8 cellular contexts compared by ENCODE assay signal in genomic region chr15:33963831-33964664, GRCh38. TPM values are rescaled to one million over a fixed set of nuclear protein-coding genes. Genes with fewer than 3 reads are reported as not detected.
A peak's percentile ranks its signal among the peaks of the same experiment; 100 is the strongest.
DNase-seq lines count a peak whose midpoint lies in the region; ATAC-seq and TF ChIP-seq lines count a peak whose summit lies in the region.

No MANE protein-coding gene starts in this region.

- no peak overlapping the region for H3K27ac Mint-ChIP-seq in type B pancreatic cell
- no peak overlapping the region for H3K27ac Mint-ChIP-seq in activated naive CD4-positive, alpha-beta T cell treated with anti-CD3 and anti-CD28 coated beads for 36 hours

- H3K4me1 Mint-ChIP-seq in type B pancreatic cell (ENCODE audit: unreplicated experiment) = peaks cover 21% of the 10 kb centered on the region
- no peaks in the 10 kb centered on the region for H3K4me1 Mint-ChIP-seq in activated naive CD4-positive, alpha-beta T cell treated with anti-CD3 and anti-CD28 coated beads for 36 hours (ENCODE audit: low read depth)

- H3K4me3 Mint-ChIP-seq in type B pancreatic cell = no peak overlapping the region
- H3K4me3 Mint-ChIP-seq in activated naive CD4-positive, alpha-beta T cell treated with anti-CD3 and anti-CD28 coated beads for 36 hours = no peak overlapping the region

- H4K20me1 ChIP-seq in DOHH2 (ENCODE audit: control insufficient read depth, insufficient read depth, low read depth, low read length) = no peaks in the 10 kb centered on the region

- H3K27ac ChIP-seq in DOHH2 (ENCODE audit: low read depth, low read length) (no peak overlapping the region), aorta (ENCODE audit: low read depth in 1 of 2, low read length in 2 of 2) (no peak overlapping the region)

- H3K36me3 ChIP-seq in DOHH2 (ENCODE audit: control insufficient read depth, low read length) (no peaks in the 10 kb centered on the region), aorta (ENCODE audit: control insufficient read depth in 1 of 2, insufficient read depth in 2 of 2, low read length in 1 of 2) (no peaks in the 10 kb centered on the region)

- H3F3A ChIP-seq in DOHH2 (ENCODE audit: control insufficient read depth, insufficient read depth) = no peaks in the 10 kb centered on the region

- CTCF ChIA-PET in activated naive CD4-positive, alpha-beta T cell treated with anti-CD3 and anti-CD28 coated beads for 36 hours (lab: Charles Lee) = interaction anchor here (0.6 to 1.1 kb wide), 6 partner anchors 43 to 1288 kb away, joined by 3 to 8 read pairs (median 5); no protein-coding TSS in a partner anchor

- H3K4me1 ChIP-seq in DOHH2 (ENCODE audit: control insufficient read depth, low read length) (no peaks in the 10 kb centered on the region), aorta (ENCODE audit: control insufficient read depth in 1 of 2, insufficient read depth in 2 of 2, low read length in 2 of 2) (no peaks in the 10 kb centered on the region)

- no peaks in the 10 kb centered on the region for H3K9me3 Mint-ChIP-seq in type B pancreatic cell
- no peaks in the 10 kb centered on the region for H3K9me3 Mint-ChIP-seq in activated naive CD4-positive, alpha-beta T cell treated with anti-CD3 and anti-CD28 coated beads for 36 hours

- 59 to 62% methylated on average over 8 of the region's 8 CpGs for WGBS in aorta, 2 donors

- DNase-seq in SK-N-DZ (ENCODE audit: low spot score) (peak; percentile 47), glomerular endothelial cell (ENCODE audit: extremely low read depth, low read depth, low spot score) (peak; percentile 14), type B pancreatic cell (ENCODE audit: extremely low spot score, unreplicated experiment) (no peak), aorta (no peak)
- DNase-seq in activated naive CD4-positive, alpha-beta T cell treated with anti-CD3 and anti-CD28 coated beads for 36 hours = no peak

- no peaks in the 10 kb centered on the region for H3K36me3 Mint-ChIP-seq in type B pancreatic cell
- no peaks in the 10 kb centered on the region for H3K36me3 Mint-ChIP-seq in activated naive CD4-positive, alpha-beta T cell treated with anti-CD3 and anti-CD28 coated beads for 36 hours (ENCODE audit: low read depth)

- TF ChIP-seq CTCF in DOHH2 (IDR thresholded peaks at IDR 0.05; ENCODE audit: low read depth, low read length, poor library complexity, severe bottlenecking) = peak; percentile 81
- peak; percentile 76 for TF ChIP-seq CTCF in type B pancreatic cell (conservative IDR thresholded peaks at IDR 0.05)

- intact Hi-C loops in aorta (cut with DNase I) = no loop called here
- intact Hi-C loops in activated naive CD4-positive, alpha-beta T cell treated with anti-CD3 and anti-CD28 coated beads for 36 hours (cut with micrococcal nuclease) = loop anchor here (2.0 to 10.0 kb wide), 3 partner anchors 227 to 877 kb away; no protein-coding TSS in a partner anchor

- no peak overlapping the region for H3K4me3 ChIP-seq in DOHH2 (ENCODE audit: low read length)
- no peak overlapping the region for H3K4me3 ChIP-seq in aorta (ENCODE audit: low read length in 2 of 2)

- H3K9me2 ChIP-seq in DOHH2 (replicated peaks; ENCODE audit: control insufficient read depth, low read length) = no peaks in the 10 kb centered on the region

- H3K79me2 ChIP-seq in DOHH2 (ENCODE audit: control insufficient read depth, low read length) = no peaks in the 10 kb centered on the region

- no peaks in the 10 kb centered on the region for H3K9me3 ChIP-seq in DOHH2 (ENCODE audit: control insufficient read depth, insufficient read depth, low read length)
- no peaks in the 10 kb centered on the region for H3K9me3 ChIP-seq in aorta (ENCODE audit: control insufficient read depth, low read length)

- ATAC-seq in HG03460 (IDR thresholded peaks at IDR 0.05; ENCODE audit: unreplicated experiment) (peak; percentile 45), HG02588 (IDR thresholded peaks at IDR 0.05; ENCODE audit: unreplicated experiment) (no peak), aorta (ENCODE audit: low FRiP score) (no peak)

- no peaks in the 10 kb centered on the region for H3K27me3 Mint-ChIP-seq in type B pancreatic cell
- H3K27me3 Mint-ChIP-seq in activated naive CD4-positive, alpha-beta T cell treated with anti-CD3 and anti-CD28 coated beads for 36 hours (ENCODE audit: low read depth) = no peaks in the 10 kb centered on the region

- no peak overlapping the region for H3K4me2 ChIP-seq in DOHH2 (ENCODE audit: low read length)

- H3K27me3 ChIP-seq in DOHH2 (ENCODE audit: control insufficient read depth, low read length) (no peaks in the 10 kb centered on the region), aorta (ENCODE audit: control insufficient read depth in 1 of 2, insufficient read depth in 2 of 2, low read length in 1 of 2) (no peaks in the 10 kb centered on the region)

RNA-seq across cellular contexts. Expression of gene CHRM5, which starts 4.2 kb away (rescaled TPM):
- not detected in 2 replicates for polyA plus RNA-seq in SK-N-DZ (2014; cell fraction: cytosol; rRNA removed)
- not detected in 2 replicates for polyA plus RNA-seq in SK-N-DZ (2014; cell fraction: nucleus; rRNA removed)
- total RNA-seq in glomerular endothelial cell (not detected in 2 replicates), type B pancreatic cell (ENCODE audit: low replicate concordance) (not detected in 2 replicates), aorta (not detected)
- polyA plus RNA-seq in aorta = not detected
- total RNA-seq in activated naive CD4-positive, alpha-beta T cell treated with anti-CD3 and anti-CD28 coated beads for 36 hours = not detected

Comparison
In these comparisons a context has a peak if more than half of its experiments do, and no peak if none do; other contexts are left out.
1. DNase-seq: peak in SK-N-DZ (single experiment) and glomerular endothelial cell (single experiment); none in type B pancreatic cell (single experiment), aorta (0 of 2) and activated naive CD4-positive, alpha-beta T cell treated with anti-CD3 and anti-CD28 coated beads for 36 hours (single experiment).